Comparison of ENCODE assay signal across 9 cellular contexts in genomic region chr1:116360435-116361173, GRCh38. TPM values are rescaled to one million over a fixed set of nuclear protein-coding genes. Genes with fewer than 3 reads are reported as not detected.
DNase-seq lines count a peak whose midpoint lies in the region; ATAC-seq and TF ChIP-seq lines count a peak whose summit lies in the region.
"Had no signal": no experiment of that assay in that cellular context is flagged by ENCODE, and none has a peak within 500 bp of the region (broad histone marks: within the 10 kb centered on the region; RNA-seq: fewer than 3 reads in every experiment).

No MANE protein-coding gene starts in this region.

- peaks cover 6% of the 10 kb centered on the region for H3K4me1 ChIP-seq in CD4-positive, alpha-beta memory T cell (ENCODE audit: insufficient read depth, low read length)
- peaks cover 17% of the 10 kb centered on the region for H3K4me1 ChIP-seq in body of pancreas

- no peak for ATAC-seq in body of pancreas
- ATAC-seq in activated CD4-positive, alpha-beta T cell treated with anti-CD3 and anti-CD28 coated beads for 36 hours = no peak
- ATAC-seq: GM23338 had no signal

- H3K27me3 Mint-ChIP-seq in CD4-positive, alpha-beta memory T cell = no peaks in the 10 kb centered on the region
- no peaks in the 10 kb centered on the region for H3K27me3 Mint-ChIP-seq in activated CD4-positive, alpha-beta T cell treated with anti-CD3 and anti-CD28 coated beads for 36 hours

- WGBS in body of pancreas, 2 donors = 47 to 64% methylated on average over 2 of the region's 2 CpGs

- no peak overlapping the region for H3K4me3 ChIP-seq in CD4-positive, alpha-beta memory T cell (ENCODE audit: low read length in 2 of 2)
- no peak overlapping the region for H3K4me3 ChIP-seq in body of pancreas
- H3K4me3 ChIP-seq: GM23338 had no signal

- no peak overlapping the region for H3K27ac ChIP-seq in CD4-positive, alpha-beta memory T cell (ENCODE audit: low read depth, low read length)
- peak overlapping the region in 1 of 4 donors; percentile 44 for H3K27ac ChIP-seq in body of pancreas

- CTCF ChIA-PET in CD4-positive, alpha-beta memory T cell (lab: Charles Lee; ENCODE audit: partially characterized antibody) = interaction anchor here (1.4 to 3.9 kb wide), 4 partner anchors 15 to 221 kb away, joined by 3 to 41 read pairs (median 8); no protein-coding TSS in a partner anchor
- CTCF ChIA-PET in activated CD4-positive, alpha-beta T cell treated with anti-CD3 and anti-CD28 coated beads for 36 hours (lab: Charles Lee) = interaction anchor here (0.6 to 1.2 kb wide), 4 partner anchors 14 to 222 kb away, joined by 3 to 4 read pairs (median 4); no protein-coding TSS in a partner anchor

- no peaks in the 10 kb centered on the region for H3K36me3 ChIP-seq in CD4-positive, alpha-beta memory T cell (ENCODE audit: insufficient read depth, low read length)
- no peaks in the 10 kb centered on the region for H3K36me3 ChIP-seq in body of pancreas (replicated peaks in 1 of 2; ENCODE audit: insufficient read depth in 1 of 2, low read depth in 2 of 2)

- TF ChIP-seq CTCF in body of pancreas (IDR thresholded peaks at IDR 0.05) = peak; percentile 12 to 55 (median 43)

- TF ChIP-seq POLR2A in body of pancreas (IDR thresholded peaks at IDR 0.05) = no peak

- peaks cover 0 to 1% (median 0%) of the 10 kb centered on the region in 8 donors for H3K9me3 Mint-ChIP-seq in CD4-positive, alpha-beta memory T cell
- H3K9me3 Mint-ChIP-seq in activated CD4-positive, alpha-beta T cell treated with anti-CD3 and anti-CD28 coated beads for 36 hours (ENCODE audit: low read depth) = no peaks in the 10 kb centered on the region
- H3K9me3 Mint-ChIP-seq: GM23338 had no signal

- H3K27me3 ChIP-seq in CD4-positive, alpha-beta memory T cell (ENCODE audit: insufficient read depth, low read length) = no peaks in the 10 kb centered on the region
- H3K27me3 ChIP-seq in body of pancreas = no peaks in the 10 kb centered on the region

- DNase-seq in CD4-positive, alpha-beta memory T cell = peak in 4 of 5 donors; percentile 40 to 47 (median 43)
- DNase-seq in LHCN-M2 (ENCODE audit: low read depth) = peak; percentile 19
- no peak for DNase-seq in body of pancreas
- peak; percentile 31 for DNase-seq in medulla oblongata (ENCODE audit: extremely low spot score)
- DNase-seq in islet precursor cell = no peak
- no peak for DNase-seq in occipital lobe (lab: John Stamatoyannopoulos, UW)
- no peak for DNase-seq in activated CD4-positive, alpha-beta T cell treated with anti-CD3 and anti-CD28 coated beads for 36 hours
- DNase-seq in NCI-H2081 treated with DMSO at 0.1 percent for 48 hours (lab: John Stamatoyannopoulos, UW) = no peak

- H3K4me3 Mint-ChIP-seq in CD4-positive, alpha-beta memory T cell = no peak overlapping the region
- H3K4me3 Mint-ChIP-seq in activated CD4-positive, alpha-beta T cell treated with anti-CD3 and anti-CD28 coated beads for 36 hours = no peak overlapping the region
- H3K4me3 Mint-ChIP-seq: GM23338 had no signal

- H3K36me3 Mint-ChIP-seq in CD4-positive, alpha-beta memory T cell = no peaks in the 10 kb centered on the region
- H3K36me3 Mint-ChIP-seq in activated CD4-positive, alpha-beta T cell treated with anti-CD3 and anti-CD28 coated beads for 36 hours (ENCODE audit: low read depth) = no peaks in the 10 kb centered on the region

- intact Hi-C loops in CD4-positive, alpha-beta memory T cell (cut with micrococcal nuclease) = loop anchor here (1.0 to 5.0 kb wide), 2 partner anchors 77 to 125 kb away; no protein-coding TSS in a partner anchor
- intact Hi-C loops in body of pancreas (cut with DNase I) = loop anchor here (10.0 kb wide), 1 partner anchor 124 kb away; no protein-coding TSS in a partner anchor
- intact Hi-C loops in activated CD4-positive, alpha-beta T cell treated with anti-CD3 and anti-CD28 coated beads for 36 hours (cut with DNase I, micrococcal nuclease) = loop anchor here (1.0 kb wide), 1 partner anchor 125 kb away; no protein-coding TSS in a partner anchor

- H3K9me3 ChIP-seq in CD4-positive, alpha-beta memory T cell (ENCODE audit: control insufficient read depth in 1 of 2, low read length in 2 of 2) = no peaks in the 10 kb centered on the region
- H3K9me3 ChIP-seq in body of pancreas = no peaks in the 10 kb centered on the region

- POLR2A ChIA-PET in CD4-positive, alpha-beta memory T cell (lab: Charles Lee; ENCODE audit: partially characterized antibody) = interaction anchor here (1.8 kb wide), 2 partner anchors 12 to 16 kb away, joined by 5 read pairs; partner anchors contain the start of gene ATP1A1
- POLR2A ChIA-PET in activated CD4-positive, alpha-beta T cell treated with anti-CD3 and anti-CD28 coated beads for 36 hours (lab: Charles Lee) = no interaction called here

- H3K27ac Mint-ChIP-seq in CD4-positive, alpha-beta memory T cell = peak overlapping the region in 1 of 7 donors; percentile 22
- H3K27ac Mint-ChIP-seq in activated CD4-positive, alpha-beta T cell treated with anti-CD3 and anti-CD28 coated beads for 36 hours = no peak overlapping the region

- H3K4me1 Mint-ChIP-seq in CD4-positive, alpha-beta memory T cell = peaks cover 13 to 30% (median 20%) of the 10 kb centered on the region in 4 donors
- H3K4me1 Mint-ChIP-seq in activated CD4-positive, alpha-beta T cell treated with anti-CD3 and anti-CD28 coated beads for 36 hours = peaks cover 20% of the 10 kb centered on the region

RNA-seq across cellular contexts. Expression of gene ATP1A1, which starts 12.4 kb away (rescaled TPM):
- 100 to 1,000 TPM; 251 to 256 TPM for total RNA-seq in CD4-positive, alpha-beta memory T cell
- 10 to 100 TPM; 46.5 to 74.3 TPM for polyA plus RNA-seq in CD4-positive, alpha-beta memory T cell
- total RNA-seq in LHCN-M2 (2014; rRNA removed) (74.6 and 83.9 TPM in 2 replicates), body of pancreas (100 to 1,000 TPM; 423 to 593 TPM), occipital lobe (91.9 TPM)
- polyA plus RNA-seq in LHCN-M2 (2012) = 128 TPM
- total RNA-seq in activated CD4-positive, alpha-beta T cell treated with anti-CD3 and anti-CD28 coated beads for 36 hours = 100 to 1,000 TPM; 247 to 257 TPM

Comparison
In these comparisons a context has a peak if more than half of its experiments do, and no peak if none do; other contexts are left out.
1. DNase-seq: peak in CD4-positive, alpha-beta memory T cell (4 of 5), LHCN-M2 (single experiment) and medulla oblongata (single experiment); none in body of pancreas (0 of 4), islet precursor cell (single experiment), occipital lobe (single experiment), activated CD4-positive, alpha-beta T cell treated with anti-CD3 and anti-CD28 coated beads for 36 hours (single experiment) and NCI-H2081 treated with DMSO at 0.1 percent for 48 hours (single experiment).